Comparison of ENCODE assay signal across 10 cellular contexts in the genomic region with DNA sequence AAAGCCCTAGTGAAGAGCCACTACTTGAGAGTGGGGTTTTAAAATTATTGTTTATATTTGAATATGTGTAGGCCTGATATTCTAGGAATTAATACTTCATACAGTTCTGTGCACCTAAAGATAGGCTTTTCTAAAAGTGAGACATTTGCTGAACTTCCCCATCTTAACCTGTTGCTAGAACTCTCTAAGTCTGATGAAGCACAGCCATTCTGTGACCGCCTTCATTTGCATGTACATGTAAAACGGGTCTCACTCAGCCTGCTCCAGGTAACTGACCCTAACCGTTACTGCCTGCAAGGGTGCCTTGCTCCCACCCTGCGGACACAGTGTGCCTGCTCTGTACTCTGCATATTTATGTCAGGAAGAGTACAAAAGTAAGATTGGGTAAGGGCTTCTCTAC. TPM values are rescaled to one million over a fixed set of nuclear protein-coding genes. Genes with fewer than 3 reads are reported as not detected.
DNase-seq lines count a peak whose midpoint lies in the region; ATAC-seq and TF ChIP-seq lines count a peak whose summit lies in the region.
"Had no signal": no experiment of that assay in that cellular context is flagged by ENCODE, and none has a peak within 500 bp of the region (broad histone marks: within the 10 kb centered on the region; RNA-seq: fewer than 3 reads in every experiment).

No MANE protein-coding gene starts in this region.

- H3K18ac ChIP-seq in H9 (ENCODE audit: insufficient read length, low read depth, low read length) = no peak overlapping the region

- no peak overlapping the region for H3K4ac ChIP-seq in H9 (ENCODE audit: low read depth, low read length)

- peaks cover 0 to 12% (median 0%) of the 10 kb centered on the region in 9 donors for H3K9me3 Mint-ChIP-seq in naive thymus-derived CD8-positive, alpha-beta T cell
- peaks cover 92 to 97% of the 10 kb centered on the region in 2 experiments for H3K9me3 Mint-ChIP-seq in H9
- H3K9me3 Mint-ChIP-seq: T-helper 1 cell treated with Interleukin-12 subunit alpha and Interleukin-12 subunit beta and Interleukin-4 antibody, amounts not matched to agents 30 μg/mL and 1 μg/mL, for 36 hours had no signal

- CTCF ChIA-PET in HEK293 (lab: Yijun Ruan, JAX) (no interaction called here), HEK293T (lab: Yijun Ruan, JAX) (interaction anchor here (0.7 kb wide), 1 partner anchor 158 kb away, joined by 3 read pairs; no protein-coding TSS in a partner anchor)

- H3K23me2 ChIP-seq in H9 (ENCODE audit: insufficient read length, low read depth, low read length, poor library complexity, severe bottlenecking) = no peaks in the 10 kb centered on the region

- H3K4me2 ChIP-seq in H9 (ENCODE audit: insufficient read depth, insufficient read length, low read length) = no peak overlapping the region

- no peaks in the 10 kb centered on the region for H3K27me3 Mint-ChIP-seq in naive thymus-derived CD8-positive, alpha-beta T cell
- peaks cover 2% of the 10 kb centered on the region for H3K27me3 Mint-ChIP-seq in H9 (ENCODE audit: low read depth)

- H2BK15ac ChIP-seq in H9 (ENCODE audit: low read depth, low read length) = no peak overlapping the region

- H4K91ac ChIP-seq in H9 (ENCODE audit: insufficient read length, low read depth, low read length) = no peak overlapping the region

- no peak overlapping the region for H2BK12ac ChIP-seq in H9 (ENCODE audit: insufficient read length, low read depth, low read length)

- ATAC-seq in GM19025 (IDR thresholded peaks at IDR 0.05; ENCODE audit: low read depth, unreplicated experiment) (peak; percentile 70), HG03342 (IDR thresholded peaks at IDR 0.05; ENCODE audit: unreplicated experiment) (peak; percentile 87)
- ATAC-seq in naive thymus-derived CD8-positive, alpha-beta T cell = no peak

- no peak for TF ChIP-seq CTCF in HEK293 (tag by site-specific recombination; IDR thresholded peaks at IDR 0.05)
- TF ChIP-seq CTCF in spleen (IDR thresholded peaks at IDR 0.05 in 8 of 11, conservative IDR thresholded peaks at IDR 0.05 in 3 of 11) = peak in 1 of 11 experiments; percentile 21
- TF ChIP-seq CTCF in H9 (conservative IDR thresholded peaks at IDR 0.05) = no peak

- H3K4me3 ChIP-seq in HEK293 (ENCODE audit: low read depth, low read length) (no peak overlapping the region), spleen (no peak overlapping the region)

- H3K79me2 ChIP-seq in H9 (ENCODE audit: insufficient read depth, low read length) = no peaks in the 10 kb centered on the region

- H2AK5ac ChIP-seq in H9 (ENCODE audit: insufficient read length, low read length) = no peak overlapping the region

- H3K36me3 Mint-ChIP-seq in naive thymus-derived CD8-positive, alpha-beta T cell = peaks cover 0 to 72% (median 20%) of the 10 kb centered on the region in 3 donors
- H3K36me3 Mint-ChIP-seq in H9 (ENCODE audit: insufficient read depth in 1 of 3, low read depth in 3 of 3) = peaks cover 18 to 49% (median 22%) of the 10 kb centered on the region in 3 experiments

- POLR2A ChIA-PET in HEK293 (lab: Yijun Ruan, JAX) (no interaction called here), HEK293T (lab: Yijun Ruan, JAX) (no interaction called here)
- POLR2A ChIA-PET in naive thymus-derived CD8-positive, alpha-beta T cell (lab: Charles Lee) = no interaction called here

- H3K4me1 ChIP-seq in HEK293 (ENCODE audit: control insufficient read depth, insufficient read depth, low read length) (no peaks in the 10 kb centered on the region), spleen (peaks cover 0 to 32% (median 26%) of the 10 kb centered on the region in 6 donors), H9 (ENCODE audit: insufficient read depth, low read length) (no peaks in the 10 kb centered on the region)

- H3K27ac ChIP-seq in HEK293 (ENCODE audit: extremely low read depth, low read depth, low read length) (no peak overlapping the region), spleen (peak overlapping the region in 3 of 8 donors; percentile 32 to 56 (median 47)), H9 (ENCODE audit: insufficient read length, low read depth, low read length) (no peak overlapping the region)

- peaks cover 14 to 20% (median 18%) of the 10 kb centered on the region in 4 donors for H3K4me1 Mint-ChIP-seq in naive thymus-derived CD8-positive, alpha-beta T cell
- peaks cover 8% of the 10 kb centered on the region in 2 experiments; a peak in 3 of 4 replicates for H3K4me1 Mint-ChIP-seq in H9

- no peak overlapping the region for H4K8ac ChIP-seq in H9 (replicated peaks; ENCODE audit: insufficient read length, low read depth, low read length)

- H3K36me3 ChIP-seq in HEK293 (ENCODE audit: control insufficient read depth in 2 of 2, insufficient read depth in 1 of 2, low read length in 2 of 2) (peaks cover 0 to 3% of the 10 kb centered on the region in 2 experiments; a peak in 1 of 3 replicates), spleen (peaks cover 0 to 61% (median 21%) of the 10 kb centered on the region in 6 donors)

- H3K14ac ChIP-seq in H9 (ENCODE audit: insufficient read depth, low read length) = no peak overlapping the region

- no peak overlapping the region for H2BK20ac ChIP-seq in H9 (ENCODE audit: low read depth, low read length, poor library complexity, severe bottlenecking)

- H3K23ac ChIP-seq in H9 (ENCODE audit: insufficient read length, low read depth, low read length) = no peak overlapping the region

- intact Hi-C loops in spleen (cut with DNase I; ENCODE audit: low total_unique reads) = no loop called here

- no peak overlapping the region for H3T11ph ChIP-seq in H9 (ENCODE audit: low read length)

- H3K9me3 ChIP-seq in HEK293 (ENCODE audit: control insufficient read depth, insufficient read depth, low read depth, low read length) = no peaks in the 10 kb centered on the region
- H3K9me3 ChIP-seq in spleen = no peaks in the 10 kb centered on the region
- peaks cover 80% of the 10 kb centered on the region for H3K9me3 ChIP-seq in H9 (ENCODE audit: control insufficient read depth, low read depth, low read length)

- DNase-seq in spleen (peak; percentile 81), H9 (no peak), superior temporal gyrus (ENCODE audit: extremely low spot score) (no peak), HEK293T (ENCODE audit: extremely low spot score) (no peak)
- DNase-seq in naive thymus-derived CD8-positive, alpha-beta T cell = no peak
- DNase-seq: NCI-H524 treated with DMSO at 0.1 percent for 48 hours had no signal

- H2BK5ac ChIP-seq in H9 (ENCODE audit: insufficient read length, low read length) = no peak overlapping the region

- H2AFZ ChIP-seq in H9 (ENCODE audit: low read length) = no peak overlapping the region

- no peak overlapping the region for H4K5ac ChIP-seq in H9 (ENCODE audit: insufficient read length, low read depth, low read length)

- H3K4me3 Mint-ChIP-seq in naive thymus-derived CD8-positive, alpha-beta T cell = no peak overlapping the region
- no peak overlapping the region for H3K4me3 Mint-ChIP-seq in H9
- H3K4me3 Mint-ChIP-seq: T-helper 1 cell treated with Interleukin-12 subunit alpha and Interleukin-12 subunit beta and Interleukin-4 antibody, amounts not matched to agents 30 μg/mL and 1 μg/mL, for 36 hours had no signal

- H2BK120ac ChIP-seq in H9 (ENCODE audit: low read depth, low read length, poor library complexity, severe bottlenecking) = no peak overlapping the region

- H3K79me1 ChIP-seq in H9 (ENCODE audit: insufficient read depth, low read depth, low read length, poor library complexity, severe bottlenecking) = no peaks in the 10 kb centered on the region

- H3K9ac ChIP-seq in H9 (ENCODE audit: extremely low read depth, insufficient read length, low read length) = no peak overlapping the region

- peak overlapping the region in 1 of 10 donors; percentile 14 for H3K27ac Mint-ChIP-seq in naive thymus-derived CD8-positive, alpha-beta T cell
- no peak overlapping the region for H3K27ac Mint-ChIP-seq in H9
- H3K27ac Mint-ChIP-seq: T-helper 1 cell treated with Interleukin-12 subunit alpha and Interleukin-12 subunit beta and Interleukin-4 antibody, amounts not matched to agents 30 μg/mL and 1 μg/mL, for 36 hours had no signal

- no peaks in the 10 kb centered on the region for H3K27me3 ChIP-seq in spleen (replicated peaks in 1 of 7)
- H3K27me3 ChIP-seq in H9 (ENCODE audit: insufficient read depth, low read length) = no peaks in the 10 kb centered on the region

- H3K56ac ChIP-seq in H9 (ENCODE audit: insufficient read length, low read depth, low read length) = no peak overlapping the region

- TF ChIP-seq POLR2A in spleen (IDR thresholded peaks at IDR 0.05) = no peak

- H4K20me1 ChIP-seq in H9 (ENCODE audit: control insufficient read depth, insufficient read depth, insufficient read length) = no peaks in the 10 kb centered on the region

- WGBS in spleen, 5 donors = 66 to 80% (median 78%) methylated on average over 4 of the region's 4 CpGs
- no CpG with 5 or more reads among the region's 4 CpGs for WGBS in H9 (ENCODE audit: extremely low coverage, insufficient read length, low lambda C conversion rate)

TF ChIP-seq in HEK293, 187 proteins besides CTCF, POLR2A, EP300 and RAD21 (continues in another document):
- peak; percentile 71 for TF ChIP-seq SCRT2 (tag by site-specific recombination; IDR thresholded peaks at IDR 0.05)

TF ChIP-seq in HEK293T, 16 proteins besides CTCF, POLR2A, EP300 and RAD21 (continues in another document):
- TF ChIP-seq ELF4 (IDR thresholded peaks at IDR 0.05) = no peak
- no peak for TF ChIP-seq NFRKB (IDR thresholded peaks at IDR 0.05)
- no peak for TF ChIP-seq FOXK2 (IDR thresholded peaks at IDR 0.05)
- no peak for TF ChIP-seq SUZ12 (IDR thresholded peaks at IDR 0.05)
- TF ChIP-seq, protein P1, sequence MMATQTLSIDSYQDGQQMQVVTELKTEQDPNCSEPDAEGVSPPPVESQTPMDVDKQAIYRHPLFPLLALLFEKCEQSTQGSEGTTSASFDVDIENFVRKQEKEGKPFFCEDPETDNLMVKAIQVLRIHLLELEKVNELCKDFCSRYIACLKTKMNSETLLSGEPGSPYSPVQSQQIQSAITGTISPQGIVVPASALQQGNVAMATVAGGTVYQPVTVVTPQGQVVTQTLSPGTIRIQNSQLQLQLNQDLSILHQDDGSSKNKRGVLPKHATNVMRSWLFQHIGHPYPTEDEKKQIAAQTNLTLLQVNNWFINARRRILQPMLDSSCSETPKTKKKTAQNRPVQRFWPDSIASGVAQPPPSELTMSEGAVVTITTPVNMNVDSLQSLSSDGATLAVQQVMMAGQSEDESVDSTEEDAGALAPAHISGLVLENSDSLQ (IDR thresholded peaks at IDR 0.05) = no peak
- TF ChIP-seq SP1 (IDR thresholded peaks at IDR 0.05) = no peak
- TF ChIP-seq LEF1 (IDR thresholded peaks at IDR 0.05; ENCODE audit: borderline replicate concordance) = no peak

RNA-seq across cellular contexts. Expression of a gene that starts 44.3 kb away (rescaled TPM):
- total RNA-seq in spleen (10 to 100 TPM; 39.2 to 91.3 (median 52.0) TPM), H9 (2021) (0.31 and 0.68 TPM in 2 replicates)
- polyA plus RNA-seq in spleen = 10 to 100 TPM in 2 of 3 donors, 1 to 10 TPM in 1; 8.7 to 11.9 (median 11.2) TPM
- 10 to 100 TPM in 1 of 2 experiments, 1 to 10 TPM in 1; 7.4 to 10.4 TPM for total RNA-seq in naive thymus-derived CD8-positive, alpha-beta T cell
- polyA plus RNA-seq in naive thymus-derived CD8-positive, alpha-beta T cell = under 1 TPM; 0.44 to 0.97 (median 0.94) TPM

RNA-seq across cellular contexts. Expression of a gene that starts 54.9 kb away (rescaled TPM):
- total RNA-seq in spleen (100 to 1,000 TPM in 1 of 7 donors, 10 to 100 TPM in 6; 60.5 to 120 (median 75.5) TPM), H9 (2021) (25.0 and 25.5 TPM in 2 replicates)
- 10 to 100 TPM; 41.2 to 65.7 (median 46.8) TPM for polyA plus RNA-seq in spleen
- 10 to 100 TPM; 40.5 to 46.0 TPM for total RNA-seq in naive thymus-derived CD8-positive, alpha-beta T cell
- polyA plus RNA-seq in naive thymus-derived CD8-positive, alpha-beta T cell = 10 to 100 TPM; 40.1 to 45.8 (median 43.0) TPM

Comparison
In these comparisons a context has a peak if more than half of its experiments do, and no peak if none do; other contexts are left out.
1. ATAC-seq: peak in GM19025 (single experiment) and HG03342 (single experiment); none in naive thymus-derived CD8-positive, alpha-beta T cell (0 of 2).